In genomic region chr21:29578306-29578705, GRCh38 we compare ENCODE assay signal across 28 cellular contexts.
"Had no signal": no experiment of that assay in that cellular context is flagged by ENCODE, and none has a peak within 500 bp of the region (broad histone marks: within the 10 kb centered on the region; RNA-seq: fewer than 3 reads in every experiment).

No MANE protein-coding gene starts in this region.

- H3K4me3 ChIP-seq: esophagus squamous epithelium, gastroesophageal sphincter, heart right ventricle, hepatocyte had no signal

- ATAC-seq: activated CD8-positive, alpha-beta T cell treated with anti-CD3 and anti-CD28 coated beads, Interleukin-2, amount 10 ng/mL, durations not matched to agents 7 days and 5 days; activated naive CD4-positive, alpha-beta T cell treated with anti-CD3 and anti-CD28 coated beads, Interleukin-2, amount 50 U/mL, for 72 hours; activated T-cell treated with anti-CD3 and anti-CD28 coated beads, Interleukin-2, amount 50 U/mL, for 72 hours; gastroesophageal sphincter; heart right ventricle; WTC11 had no signal

- DNase-seq: activated CD4-positive, alpha-beta memory T cell treated with anti-CD3 and anti-CD28 coated beads for 36 hours; activated CD4-positive, alpha-beta T cell treated with anti-CD3 and anti-CD28 coated beads for 1 hour; activated CD4-positive, alpha-beta T cell treated with anti-CD3 and anti-CD28 coated beads for 4 hours; activated CD4-positive, alpha-beta T cell treated with anti-CD3 and anti-CD28 coated beads, Interleukin-2, amount 50 U/mL, for 1 hour; activated CD8-positive, alpha-beta memory T cell treated with anti-CD3 and anti-CD28 coated beads, Interleukin-2, amount 50 U/mL, for 48 hours; activated CD8-positive, alpha-beta T cell treated with anti-CD3 and anti-CD28 coated beads, Interleukin-2, amount 10 ng/mL, durations not matched to agents 7 days and 5 days; activated gamma-delta T cell; activated naive CD4-positive, alpha-beta T cell; activated naive CD4-positive, alpha-beta T cell treated with anti-CD3 and anti-CD28 coated beads, Interleukin-2, amount 10 ng/mL, durations not matched to agents 7 days and 5 days; activated naive CD8-positive, alpha-beta T cell treated with anti-CD3 and anti-CD28 coated beads, Interleukin-2, amount 10 ng/mL, durations not matched to agents 7 days and 5 days; activated T-cell treated with anti-CD3 and anti-CD28 coated beads for 4 hours; activated T-cell treated with anti-CD3 and anti-CD28 coated beads, Interleukin-2, amount 50 U/mL, for 24 hours; activated T-cell treated with anti-CD3 and anti-CD28 coated beads, Interleukin-2, amount 50 U/mL, for 72 hours; brain microvascular endothelial cell; cortex of kidney; dermis blood vessel endothelial cell; effector CD4-positive, alpha-beta T cell; esophagus squamous epithelium; foreskin melanocyte; heart right ventricle; T-helper 2 cell had no signal

- FAIRE-seq: bronchial epithelial cell, endothelial cell of umbilical vein had no signal

- H3K36me3 ChIP-seq: brain microvascular endothelial cell, esophagus squamous epithelium, gastroesophageal sphincter, heart right ventricle had no signal

- H3K9me3 ChIP-seq: esophagus squamous epithelium, gastroesophageal sphincter, heart right ventricle had no signal

- H3K27me3 ChIP-seq: brain microvascular endothelial cell, esophagus squamous epithelium, gastroesophageal sphincter, heart right ventricle, hepatocyte had no signal

- H3K4me1 ChIP-seq: esophagus squamous epithelium, gastroesophageal sphincter, heart right ventricle had no signal

- H3K27ac ChIP-seq: brain microvascular endothelial cell, epithelial cell of prostate, esophagus squamous epithelium, gastroesophageal sphincter, heart right ventricle, hepatocyte had no signal
